ENCODE assay signal across 8 cellular contexts in the genomic region with DNA sequence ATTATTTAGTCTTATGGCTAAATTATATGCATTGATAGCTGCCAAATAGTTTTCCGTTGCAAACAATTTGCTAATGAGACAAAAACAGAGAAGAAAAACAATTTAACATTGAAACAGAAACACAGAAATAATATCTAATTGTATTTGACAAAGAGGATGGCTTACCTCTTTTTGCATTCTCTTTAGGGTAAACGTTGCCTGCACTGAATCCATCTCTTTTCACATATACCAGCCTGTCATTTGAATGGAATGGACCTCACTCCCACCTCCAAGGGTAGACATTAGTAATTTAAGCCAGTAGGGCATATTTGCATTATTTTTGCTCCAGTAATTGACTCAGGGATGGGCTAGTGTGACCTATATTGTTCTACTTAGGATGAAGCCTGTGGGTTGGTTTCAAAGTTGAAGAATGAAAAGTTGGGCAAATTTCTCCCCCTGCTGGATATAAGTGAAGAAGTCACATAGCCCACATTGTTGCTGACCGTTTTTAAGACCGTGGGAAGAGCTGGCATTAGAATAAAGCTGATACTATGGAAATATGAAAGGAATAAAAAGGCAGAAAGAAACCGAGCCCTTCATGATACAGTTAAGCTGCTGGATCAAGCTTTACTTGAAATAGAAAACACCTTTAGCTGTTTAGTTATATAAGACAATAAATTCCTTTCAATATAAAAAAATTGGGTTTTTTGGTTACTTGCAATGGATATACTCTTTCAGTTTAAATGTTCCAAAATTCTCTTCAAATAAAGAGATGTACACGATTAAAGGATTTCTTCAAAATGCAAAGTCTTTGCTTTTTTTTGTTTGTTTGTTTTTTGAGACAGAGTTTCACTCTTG. TPM values are rescaled to one million over a fixed set of nuclear protein-coding genes. Genes with fewer than 3 reads are reported as not detected.
DNase-seq lines count a peak whose midpoint lies in the region; ATAC-seq and TF ChIP-seq lines count a peak whose summit lies in the region.

No MANE protein-coding gene starts in this region.

- ATAC-seq in HG03175 (IDR thresholded peaks at IDR 0.05; ENCODE audit: unreplicated experiment) (peak; percentile 72), GM21717 (IDR thresholded peaks at IDR 0.05; ENCODE audit: unreplicated experiment) (no peak), HG03469 (IDR thresholded peaks at IDR 0.05; ENCODE audit: unreplicated experiment) (no peak)

- CTCF ChIA-PET in GM10248 (lab: Yijun Ruan, JAX) = interaction anchor here (0.6 to 3.6 kb wide), 17 partner anchors 8 to 228 kb away, joined by 3 to 22 read pairs (median 4); a partner anchor contains a TSS

- peak; percentile 48 for TF ChIP-seq CTCF in GM10248 (IDR thresholded peaks at IDR 0.05; ENCODE audit: control extremely low read depth, extremely low read depth, low read depth, missing control alignments)

- DNase-seq in AG08396 (ENCODE audit: low spot score) (peak; percentile 52), GM10248 (ENCODE audit: extremely low spot score) (peak; percentile 56), OCI-M2 (lab: John Stamatoyannopoulos, UW; ENCODE audit: unreplicated experiment) (peak; percentile 19), dedifferentiated amniotic fluid mesenchymal stem cell (ENCODE audit: extremely low spot score) (peak; percentile 70), lung microvascular endothelial cell (ENCODE audit: low read depth in 2 of 2) (peak; percentile 76 to 84)

- POLR2A ChIA-PET in GM10248 (lab: Yijun Ruan, JAX) = no interaction called here

RNA-seq across cellular contexts. Expression of a gene that starts 26.9 kb away (rescaled TPM):
- total RNA-seq in lung microvascular endothelial cell = 0.60 and 0.87 TPM in 2 replicates

RNA-seq across cellular contexts. Expression of a gene that starts 27.0 kb away (rescaled TPM):
- 34.0 and 49.4 TPM in 2 replicates for total RNA-seq in lung microvascular endothelial cell

Comparison
In these comparisons a context has a peak if more than half of its experiments do, and no peak if none do; other contexts are left out.
1. DNase-seq: peak in every context shown above with its lines; median percentile 80 in lung microvascular endothelial cell; 70 in dedifferentiated amniotic fluid mesenchymal stem cell; 56 in GM10248; 52 in AG08396; 19 in OCI-M2.